8 cellular contexts compared by ENCODE assay signal in genomic region chr5:171387970-171388815, GRCh38. TPM values are rescaled to one million over a fixed set of nuclear protein-coding genes. Genes with fewer than 3 reads are reported as not detected.
DNase-seq lines count a peak whose midpoint lies in the region; ATAC-seq and TF ChIP-seq lines count a peak whose summit lies in the region.

No MANE protein-coding gene starts in this region.

- CTCF ChIA-PET in PC-9 (lab: Charles Lee) = interaction anchor here (0.6 kb wide), 1 partner anchor 21 kb away, joined by 4 read pairs; no protein-coding TSS in a partner anchor

- H4K20me1 ChIP-seq in PC-9 (ENCODE audit: insufficient read depth) = peaks cover 53% of the 10 kb centered on the region

- peaks cover 0 to 7% (median 0%) of the 10 kb centered on the region in 7 donors for H3K9me3 Mint-ChIP-seq in naive B cell
- no peaks in the 10 kb centered on the region for H3K9me3 Mint-ChIP-seq in stimulated activated effector memory CD8-positive, alpha-beta T cell treated with anti-CD3 and anti-CD28 coated beads, Interleukin-12 subunit alpha, Interleukin-12 subunit beta, amount 100 ng/mL, for 72 hours

- peaks cover 50 to 62% (median 54%) of the 10 kb centered on the region in 3 donors for H3K4me1 Mint-ChIP-seq in naive B cell
- peaks cover 63% of the 10 kb centered on the region for H3K4me1 Mint-ChIP-seq in stimulated activated effector memory CD8-positive, alpha-beta T cell treated with anti-CD3 and anti-CD28 coated beads, Interleukin-12 subunit alpha, Interleukin-12 subunit beta, amount 100 ng/mL, for 72 hours

- H3K27me3 ChIP-seq in PC-9 (ENCODE audit: insufficient read depth, low read depth) (no peaks in the 10 kb centered on the region), esophagus squamous epithelium (no peaks in the 10 kb centered on the region)

- no peaks in the 10 kb centered on the region for H3K9me2 ChIP-seq in PC-9 (ENCODE audit: insufficient read depth)

- DNase-seq in PC-9 (peak; percentile 51 to 69), esophagus squamous epithelium (lab: John Stamatoyannopoulos, UW) (peak; percentile 26), naive B cell (peak; percentile 67)
- peak; percentile 84 to 88 for DNase-seq in activated T-cell treated with anti-CD3 and anti-CD28 coated beads, Interleukin-2, amount 50 U/mL, for 48 hours
- peak; percentile 71 to 92 for DNase-seq in stimulated activated effector memory CD8-positive, alpha-beta T cell treated with anti-CD3 and anti-CD28 coated beads, Interleukin-12 subunit alpha, Interleukin-12 subunit beta, amount 100 ng/mL, for 72 hours (ENCODE audit: low spot score in 2 of 2)

- peaks cover 14% of the 10 kb centered on the region in 2 donors for H3K36me3 Mint-ChIP-seq in naive B cell
- peaks cover 66% of the 10 kb centered on the region for H3K36me3 Mint-ChIP-seq in stimulated activated effector memory CD8-positive, alpha-beta T cell treated with anti-CD3 and anti-CD28 coated beads, Interleukin-12 subunit alpha, Interleukin-12 subunit beta, amount 100 ng/mL, for 72 hours

- peaks cover 46% of the 10 kb centered on the region for H3K36me3 ChIP-seq in PC-9 (ENCODE audit: low read depth)
- peaks cover 0 to 31% (median 8%) of the 10 kb centered on the region in 3 donors for H3K36me3 ChIP-seq in esophagus squamous epithelium

- WGBS in esophagus squamous epithelium, 2 donors = 0% methylated on average over 7 to 24 of the region's 56 CpGs

- peaks cover 50% of the 10 kb centered on the region for H3F3A ChIP-seq in PC-9 (ENCODE audit: insufficient read depth, low read depth)

- POLR2A ChIA-PET in PC-9 (lab: Charles Lee; ENCODE audit: unreplicated experiment) = interaction anchor here (0.6 to 0.7 kb wide), 2 partner anchors 566 to 618 kb away, joined by 3 to 5 read pairs; partner anchors contain the start of gene FBXW11

- H3K9me3 ChIP-seq in PC-9 (ENCODE audit: insufficient read depth, low read depth) = no peaks in the 10 kb centered on the region
- H3K9me3 ChIP-seq in esophagus squamous epithelium = no peaks in the 10 kb centered on the region

- H3K4me3 ChIP-seq in PC-9 (peak overlapping the region; percentile 85), esophagus squamous epithelium (peak overlapping the region; percentile 84 to 99 (median 92))

- H3K27me3 Mint-ChIP-seq in naive B cell = no peaks in the 10 kb centered on the region

- TF ChIP-seq POLR2A in esophagus squamous epithelium (IDR thresholded peaks at IDR 0.05) = no peak

- BruUV-seq in PC-9 (replicated peaks; lab: Mats Ljungman, UMichigan) = no TSS peak

- H3K27ac ChIP-seq in C4-2B (peak overlapping the region; percentile 96), PC-9 (peak overlapping the region; percentile 92), esophagus squamous epithelium (peak overlapping the region; percentile 93 to 98 (median 95))

- ATAC-seq in GM19324 (IDR thresholded peaks at IDR 0.05; ENCODE audit: low FRiP score, unreplicated experiment) (peak; percentile 31), HG03460 (IDR thresholded peaks at IDR 0.05; ENCODE audit: unreplicated experiment) (peak; percentile 47), naive B cell (ENCODE audit: low read depth in 2 of 2) (peak; percentile 30 to 41)
- ATAC-seq in stimulated activated effector memory CD8-positive, alpha-beta T cell treated with anti-CD3 and anti-CD28 coated beads, Interleukin-12 subunit alpha, Interleukin-12 subunit beta, amount 100 ng/mL, for 72 hours = peak; percentile 64

- TF ChIP-seq CTCF in C4-2B (conservative IDR thresholded peaks at IDR 0.05) (no peak), PC-9 (conservative IDR thresholded peaks at IDR 0.05) (no peak), esophagus squamous epithelium (IDR thresholded peaks at IDR 0.05) (no peak)

- H3K79me2 ChIP-seq in PC-9 (ENCODE audit: low read depth) = peaks cover 69% of the 10 kb centered on the region

- intact Hi-C loops in PC-9 (cut with micrococcal nuclease; ENCODE audit: unreplicated experiment) (loop anchor here (2.0 to 5.0 kb wide), 2 partner anchors 21 to 636 kb away; no protein-coding TSS in a partner anchor), esophagus squamous epithelium (cut with DNase I) (no loop called here)

- H3K4me3 Mint-ChIP-seq in naive B cell = peak overlapping the region; percentile 88 to 100 (median 99)
- peak overlapping the region; percentile 89 for H3K4me3 Mint-ChIP-seq in stimulated activated effector memory CD8-positive, alpha-beta T cell treated with anti-CD3 and anti-CD28 coated beads, Interleukin-12 subunit alpha, Interleukin-12 subunit beta, amount 100 ng/mL, for 72 hours

- H3K4me1 ChIP-seq in PC-9 (replicated peaks; ENCODE audit: insufficient read depth) (peaks cover 37% of the 10 kb centered on the region), esophagus squamous epithelium (peaks cover 8 to 55% (median 24%) of the 10 kb centered on the region in 3 donors)

- peak overlapping the region; percentile 93 for H3K4me2 ChIP-seq in PC-9

- H3K27ac Mint-ChIP-seq in naive B cell = peak overlapping the region; percentile 97 to 99 (median 98)
- H3K27ac Mint-ChIP-seq in stimulated activated effector memory CD8-positive, alpha-beta T cell treated with anti-CD3 and anti-CD28 coated beads, Interleukin-12 subunit alpha, Interleukin-12 subunit beta, amount 100 ng/mL, for 72 hours = peak overlapping the region; percentile 99

- no peak overlapping the region for H2AFZ ChIP-seq in PC-9

RNA-seq across cellular contexts. Expression of gene NPM1, which starts 0.5 kb away (rescaled TPM):
- 2,285 and 2,364 TPM in 2 replicates for total RNA-seq in PC-9 (2021)
- 1,000 to 10,000 TPM in 1 of 4 donors, 100 to 1,000 TPM in 3; 394 to 1,052 (median 904) TPM for total RNA-seq in esophagus squamous epithelium
- 100 to 1,000 TPM; 389 to 678 (median 608) TPM for polyA plus RNA-seq in naive B cell (ENCODE audit: low read depth in 6 of 6)

RNA-seq across cellular contexts. Expression of gene FGF18, which starts 31.3 kb away (rescaled TPM):
- total RNA-seq in PC-9 (2021) = 0.52 and 1.1 TPM in 2 replicates
- under 1 TPM in 3 of 4 donors, not detected in 1; 0.15 to 0.29 (median 0.19) TPM for total RNA-seq in esophagus squamous epithelium
- polyA plus RNA-seq in naive B cell (ENCODE audit: low read depth in 6 of 6) = not detected

Comparison
In these comparisons a context has a peak if more than half of its experiments do, and no peak if none do; other contexts are left out.
1. Peak in every context shown above with its lines: DNase-seq, ATAC-seq, H3K4me3 ChIP-seq and H3K27ac ChIP-seq.
2. DNase-seq: peak in every context shown above with its lines; median percentile 86 in activated T-cell treated with anti-CD3 and anti-CD28 coated beads, Interleukin-2, amount 50 U/mL, for 48 hours; 82 in stimulated activated effector memory CD8-positive, alpha-beta T cell treated with anti-CD3 and anti-CD28 coated beads, Interleukin-12 subunit alpha, Interleukin-12 subunit beta, amount 100 ng/mL, for 72 hours; 67 in naive B cell; 60 in PC-9; 26 in esophagus squamous epithelium.